8 cellular contexts compared by ENCODE assay signal in genomic region chr17:38286501-38287091, GRCh38. TPM values are rescaled to one million over a fixed set of nuclear protein-coding genes. Genes with fewer than 3 reads are reported as not detected.
DNase-seq lines count a peak whose midpoint lies in the region; ATAC-seq and TF ChIP-seq lines count a peak whose summit lies in the region.
"Not testable (repeated sequence)": the region's sequence is repeated elsewhere in the genome, so short reads cannot be mapped to it uniquely, and the experiment has no call there.

No MANE protein-coding gene starts in this region.

- not testable (repeated sequence) for H3K4me3 ChIP-seq in left lung
- H3K4me3 ChIP-seq in skeletal muscle satellite cell (ENCODE audit: low read length): peak overlapping the region; percentile 33

- intact Hi-C loops in activated T-helper 2 cell treated with anti-CD3 and anti-CD28 coated beads, Interferon-gamma antibody, Interleukin-2, Interleukin-4, amounts not matched to agents 10 μg/mL and 5 μg/mL and 100 μg/mL, durations not matched to agents 14 hours and 24 hours and 36 hours (cut with micrococcal nuclease); left lung (cut with DNase I): not testable (repeated sequence)

- in situ Hi-C loops in KBM-7 (cut with MboI; ENCODE audit: low pct_unique_long_range_greater_than_20kb, low sequenced_read_pairs); SK-MEL-5 (cut with HindIII; ENCODE audit: low pct_unique_long_range_greater_than_20kb, low sequenced_read_pairs): not testable (repeated sequence)

- H3K27ac ChIP-seq in left lung: peak overlapping the region in 1 of 2 donors; percentile 60

- peak overlapping the region; percentile 82 for H3K4me2 ChIP-seq in skeletal muscle satellite cell (ENCODE audit: low read length)

- H3K9ac ChIP-seq in skeletal muscle satellite cell (ENCODE audit: low read depth, low read length): peak overlapping the region; percentile 25

- TF ChIP-seq CTCF in left lung (IDR thresholded peaks at IDR 0.05): not testable (repeated sequence)

- ATAC-seq in GM19467 (IDR thresholded peaks at IDR 0.05; ENCODE audit: unreplicated experiment) (peak; percentile 77), esophagus mucosa (peak; percentile 97), left lung (peak; percentile 87)

- not testable (repeated sequence) for H3K36me3 ChIP-seq in left lung; skeletal muscle satellite cell (ENCODE audit: insufficient read depth, low read length)

- H3K27ac Mint-ChIP-seq in activated T-helper 2 cell treated with anti-CD3 and anti-CD28 coated beads, Interferon-gamma antibody, Interleukin-2, Interleukin-4, amounts not matched to agents 10 μg/mL and 5 μg/mL and 100 μg/mL, durations not matched to agents 14 hours and 24 hours and 36 hours: peak overlapping the region; percentile 69

- H3K4me3 Mint-ChIP-seq in activated T-helper 2 cell treated with anti-CD3 and anti-CD28 coated beads, Interferon-gamma antibody, Interleukin-2, Interleukin-4, amounts not matched to agents 10 μg/mL and 5 μg/mL and 100 μg/mL, durations not matched to agents 14 hours and 24 hours and 36 hours (ENCODE audit: low read depth): peak overlapping the region; percentile 9

- H3K27me3 ChIP-seq in left lung; skeletal muscle satellite cell (ENCODE audit: control insufficient read depth, insufficient read depth, low read length): not testable (repeated sequence)

- H3K4me1 ChIP-seq in left lung; skeletal muscle satellite cell (ENCODE audit: control insufficient read depth, insufficient read depth, low read length): not testable (repeated sequence)

- DNase-seq in AML-193 (lab: John Stamatoyannopoulos, UW) (peak; percentile 30 to 45), KBM-7 (peak; percentile 78), SK-MEL-5 (ENCODE audit: low read depth, low spot score) (peak; percentile 4), left lung (peak in 1 of 2 donors; percentile 73)
- DNase-seq in activated T-helper 2 cell treated with anti-CD3 and anti-CD28 coated beads, Interferon-gamma antibody, Interleukin-2, Interleukin-4, amounts not matched to agents 10 μg/mL and 5 μg/mL and 100 μg/mL, durations not matched to agents 14 hours and 24 hours and 36 hours (ENCODE audit: low spot score): peak; percentile 12

- not testable (repeated sequence) for H3K36me3 Mint-ChIP-seq in activated T-helper 2 cell treated with anti-CD3 and anti-CD28 coated beads, Interferon-gamma antibody, Interleukin-2, Interleukin-4, amounts not matched to agents 10 μg/mL and 5 μg/mL and 100 μg/mL, durations not matched to agents 14 hours and 24 hours and 36 hours (ENCODE audit: low read depth)

- H3K27me3 Mint-ChIP-seq in activated T-helper 2 cell treated with anti-CD3 and anti-CD28 coated beads, Interferon-gamma antibody, Interleukin-2, Interleukin-4, amounts not matched to agents 10 μg/mL and 5 μg/mL and 100 μg/mL, durations not matched to agents 14 hours and 24 hours and 36 hours (ENCODE audit: low read depth): not testable (repeated sequence)

- not testable (repeated sequence) for H3K4me1 Mint-ChIP-seq in activated T-helper 2 cell treated with anti-CD3 and anti-CD28 coated beads, Interferon-gamma antibody, Interleukin-2, Interleukin-4, amounts not matched to agents 10 μg/mL and 5 μg/mL and 100 μg/mL, durations not matched to agents 14 hours and 24 hours and 36 hours (ENCODE audit: low read depth)

- not testable (repeated sequence) for H3K9me3 Mint-ChIP-seq in activated T-helper 2 cell treated with anti-CD3 and anti-CD28 coated beads, Interferon-gamma antibody, Interleukin-2, Interleukin-4, amounts not matched to agents 10 μg/mL and 5 μg/mL and 100 μg/mL, durations not matched to agents 14 hours and 24 hours and 36 hours

- not testable (repeated sequence) for H3K9me3 ChIP-seq in left lung; skeletal muscle satellite cell (replicated peaks; ENCODE audit: low read length)

RNA-seq across cellular contexts. Expression of gene MRPL45, which starts 10.4 kb away (rescaled TPM):
- total RNA-seq in SK-MEL-5 (2014; rRNA removed; shearing (Covaris generic)): 75.9 and 80.0 TPM in 2 replicates
- 55.3 and 61.1 TPM in 2 replicates for polyA plus RNA-seq in SK-MEL-5 (2015; cell fraction: cytosol; rRNA removed)
- polyA plus RNA-seq in SK-MEL-5 (2015; cell fraction: nucleus; rRNA removed): 21.1 and 21.3 TPM in 2 replicates
- total RNA-seq in activated T-helper 2 cell treated with anti-CD3 and anti-CD28 coated beads, Interferon-gamma antibody, Interleukin-2, Interleukin-4, amounts not matched to agents 10 μg/mL and 5 μg/mL and 100 μg/mL, durations not matched to agents 14 hours and 24 hours and 36 hours: 43.5 and 44.6 TPM in 2 replicates
- total RNA-seq in esophagus mucosa: 27.1 TPM
- 10 to 100 TPM; 24.4 to 28.4 TPM for total RNA-seq in left lung
- 29.3 and 37.5 TPM in 2 replicates for total RNA-seq in skeletal muscle satellite cell (2012; rRNA removed)

RNA-seq across cellular contexts. Expression of gene GPR179, which starts 57.2 kb away (rescaled TPM):
- total RNA-seq in SK-MEL-5 (2014; rRNA removed; shearing (Covaris generic)): 0.05 and 0.11 TPM in 2 replicates
- polyA plus RNA-seq in SK-MEL-5 (2015; cell fraction: cytosol; rRNA removed): 0.05 and 0.06 TPM in 2 replicates
- 0.18 TPM in 1 of 2 replicates, not detected in the other for polyA plus RNA-seq in SK-MEL-5 (2015; cell fraction: nucleus; rRNA removed)
- total RNA-seq in activated T-helper 2 cell treated with anti-CD3 and anti-CD28 coated beads, Interferon-gamma antibody, Interleukin-2, Interleukin-4, amounts not matched to agents 10 μg/mL and 5 μg/mL and 100 μg/mL, durations not matched to agents 14 hours and 24 hours and 36 hours: not detected in 2 replicates
- total RNA-seq in esophagus mucosa: not detected
- total RNA-seq in left lung: under 1 TPM in 1 of 2 donors, not detected in 1; 0.50 TPM
- not detected in 2 replicates for total RNA-seq in skeletal muscle satellite cell (2012; rRNA removed)
